ENCODE assay signal across 28 cellular contexts in the genomic region with DNA sequence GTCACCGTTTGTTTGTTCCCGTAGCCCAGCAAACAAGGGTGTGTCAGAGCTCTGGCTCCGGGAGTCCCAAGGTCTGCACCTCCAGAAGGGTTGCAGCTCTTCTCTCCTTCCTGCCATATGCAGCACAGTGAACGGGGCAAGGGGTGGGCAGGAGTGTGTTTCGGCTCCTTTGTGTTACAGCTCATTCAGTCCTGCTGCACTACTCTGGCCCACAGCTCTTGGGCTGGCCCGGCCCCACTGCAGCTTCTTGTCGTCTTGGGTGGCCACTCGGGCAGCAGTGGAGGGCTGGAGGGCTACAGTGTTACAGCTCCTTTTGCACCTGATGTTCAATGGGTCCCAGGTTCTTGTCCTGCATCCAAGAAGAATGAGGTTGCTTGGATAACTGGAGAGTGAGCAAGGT.
"Had no signal": no experiment of that assay in that cellular context is flagged by ENCODE, and none has a peak within 500 bp of the region (broad histone marks: within the 10 kb centered on the region; RNA-seq: fewer than 3 reads in every experiment).

No MANE protein-coding gene starts in this region.

- H3K36me3 ChIP-seq: stomach, suprapubic skin, thoracic aorta, thyroid gland, tibial artery, tibial nerve, transverse colon, upper lobe of left lung, upper lobe of right lung, uterus, vagina had no signal

- H3K4me3 Mint-ChIP-seq: stimulated activated effector memory CD8-positive, alpha-beta T cell treated with anti-CD3 and anti-CD28 coated beads, Interleukin-12 subunit alpha, Interleukin-12 subunit beta, amount 100 ng/mL, for 72 hours; stimulated activated memory B cell treated with anti-CD40 and anti-IgM and Interleukin-4, amounts not matched to agents 10 μg/mL and 1 μg/mL and 100 μg/mL, for 72 hours; stimulated activated naive CD8-positive, alpha-beta T cell treated with anti-CD3 and anti-CD28 coated beads, Interleukin-15, amount 100 ng/mL, for 72 hours; stimulated activated naive CD8-positive, alpha-beta T cell treated with anti-CD3 and anti-CD28 coated beads, Interleukin-15, Interleukin-2, amounts not matched to agents 100 ng/mL and 50 ng/mL, for 24 hours; type B pancreatic cell had no signal

- H3K27me3 Mint-ChIP-seq: stimulated activated memory B cell treated with anti-CD40 and anti-IgM and Interleukin-4, amounts not matched to agents 10 μg/mL and 1 μg/mL and 100 μg/mL, for 72 hours; stimulated activated naive CD8-positive, alpha-beta T cell treated with anti-CD3 and anti-CD28 coated beads, Interleukin-15, amount 100 ng/mL, for 72 hours; stimulated activated naive CD8-positive, alpha-beta T cell treated with anti-CD3 and anti-CD28 coated beads, Interleukin-15, Interleukin-2, amounts not matched to agents 100 ng/mL and 50 ng/mL, for 24 hours; type B pancreatic cell had no signal

- H3K9me3 ChIP-seq: stomach, suprapubic skin, testis, thoracic aorta, thyroid gland, tibial artery, tibial nerve, transverse colon, upper lobe of left lung, upper lobe of right lung, uterus, vagina had no signal

- H3K27me3 ChIP-seq: stomach, suprapubic skin, testis, thyroid gland, tibial artery, tibial nerve, transverse colon, upper lobe of left lung, upper lobe of right lung, uterus, vagina had no signal

- H3K36me3 Mint-ChIP-seq: stimulated activated effector memory CD8-positive, alpha-beta T cell treated with anti-CD3 and anti-CD28 coated beads, Interleukin-12 subunit alpha, Interleukin-12 subunit beta, amount 100 ng/mL, for 72 hours; stimulated activated memory B cell treated with anti-CD40 and anti-IgM and Interleukin-4, amounts not matched to agents 10 μg/mL and 1 μg/mL and 100 μg/mL, for 72 hours; type B pancreatic cell had no signal

- H3K27ac ChIP-seq: stomach, suprapubic skin, testis, thoracic aorta, thyroid gland, tibial artery, tibial nerve, transverse colon, upper lobe of left lung, upper lobe of right lung, uterus, vagina had no signal

- H3K9me3 Mint-ChIP-seq: type B pancreatic cell had no signal

- ATAC-seq: stimulated activated effector memory CD8-positive, alpha-beta T cell treated with anti-CD3 and anti-CD28 coated beads, Interleukin-12 subunit alpha, Interleukin-12 subunit beta, amount 100 ng/mL, for 72 hours; stimulated activated memory B cell treated with anti-CD40 and anti-IgM and Interleukin-4, amounts not matched to agents 10 μg/mL and 1 μg/mL and 100 μg/mL, for 72 hours; stimulated activated naive CD8-positive, alpha-beta T cell treated with anti-CD3 and anti-CD28 coated beads, Interleukin-15, amount 100 ng/mL, for 72 hours; stimulated activated naive CD8-positive, alpha-beta T cell treated with anti-CD3 and anti-CD28 coated beads, Interleukin-15, Interleukin-2, amounts not matched to agents 100 U/mL and 50 U/mL, for 24 hours had no signal

- H3K4me1 Mint-ChIP-seq: stimulated activated effector memory CD8-positive, alpha-beta T cell treated with anti-CD3 and anti-CD28 coated beads, Interleukin-12 subunit alpha, Interleukin-12 subunit beta, amount 100 ng/mL, for 72 hours; stimulated activated memory B cell treated with anti-CD40 and anti-IgM and Interleukin-4, amounts not matched to agents 10 μg/mL and 1 μg/mL and 100 μg/mL, for 72 hours; stimulated activated naive CD8-positive, alpha-beta T cell treated with anti-CD3 and anti-CD28 coated beads, Interleukin-15, amount 100 ng/mL, for 72 hours had no signal

- FAIRE-seq: urothelium cell line had no signal

- DNase-seq: stimulated activated CD4-positive, alpha-beta T cell treated with anti-CD3 and anti-CD28 coated beads, Interleukin-2, amount 100 ng/mL, for 48 hours; stimulated activated CD4-positive, alpha-beta T cell treated with anti-CD3 and anti-CD28 coated beads, Interleukin-4, amount 100 ng/mL, for 1 hour; stimulated activated CD4-positive, alpha-beta T cell treated with anti-CD3 and anti-CD28 coated beads, Interleukin-4, amount 100 ng/mL, for 24 hours; stimulated activated CD4-positive, alpha-beta T cell treated with anti-CD3 and anti-CD28 coated beads, Interleukin-4, amount 100 ng/mL, for 4 hours; stimulated activated CD8-positive, alpha-beta memory T cell treated with anti-CD3 and anti-CD28 coated beads, Interleukin-4, amount 100 ng/mL, for 48 hours; stimulated activated naive CD4-positive, alpha-beta T cell; stimulated activated naive CD4-positive, alpha-beta T cell treated with Interleukin-2 at 50 U/mL for 16 hours; stimulated activated naive CD8-positive, alpha-beta T cell treated with anti-CD3 and anti-CD28 coated beads, Interleukin-15, amount 100 ng/mL, for 72 hours; stimulated activated naive CD8-positive, alpha-beta T cell treated with anti-CD3 and anti-CD28 coated beads, Interleukin-15, Interleukin-2, amounts not matched to agents 100 U/mL and 50 U/mL, for 24 hours; stomach; substantia nigra; testis; thyroid gland; tibial artery; transverse colon; trophoblast cell; upper lobe of right lung; uterus had no signal

- H3K27ac Mint-ChIP-seq: stimulated activated effector memory CD8-positive, alpha-beta T cell treated with anti-CD3 and anti-CD28 coated beads, Interleukin-12 subunit alpha, Interleukin-12 subunit beta, amount 100 ng/mL, for 72 hours; stimulated activated memory B cell treated with anti-CD40 and anti-IgM and Interleukin-4, amounts not matched to agents 10 μg/mL and 1 μg/mL and 100 μg/mL, for 72 hours; stimulated activated naive CD8-positive, alpha-beta T cell treated with anti-CD3 and anti-CD28 coated beads, Interleukin-15, amount 100 ng/mL, for 72 hours; stimulated activated naive CD8-positive, alpha-beta T cell treated with anti-CD3 and anti-CD28 coated beads, Interleukin-15, Interleukin-2, amounts not matched to agents 100 ng/mL and 50 ng/mL, for 24 hours; type B pancreatic cell had no signal

- H3K4me3 ChIP-seq: stomach, suprapubic skin, thoracic aorta, thyroid gland, tibial artery, tibial nerve, transverse colon, upper lobe of left lung, upper lobe of right lung, uterus, vagina had no signal

- H3K4me1 ChIP-seq: stomach, suprapubic skin, testis, thyroid gland, tibial artery, tibial nerve, transverse colon, upper lobe of left lung, upper lobe of right lung, uterus, vagina had no signal
